1 cellular context compared by ENCODE assay signal in the genomic region with DNA sequence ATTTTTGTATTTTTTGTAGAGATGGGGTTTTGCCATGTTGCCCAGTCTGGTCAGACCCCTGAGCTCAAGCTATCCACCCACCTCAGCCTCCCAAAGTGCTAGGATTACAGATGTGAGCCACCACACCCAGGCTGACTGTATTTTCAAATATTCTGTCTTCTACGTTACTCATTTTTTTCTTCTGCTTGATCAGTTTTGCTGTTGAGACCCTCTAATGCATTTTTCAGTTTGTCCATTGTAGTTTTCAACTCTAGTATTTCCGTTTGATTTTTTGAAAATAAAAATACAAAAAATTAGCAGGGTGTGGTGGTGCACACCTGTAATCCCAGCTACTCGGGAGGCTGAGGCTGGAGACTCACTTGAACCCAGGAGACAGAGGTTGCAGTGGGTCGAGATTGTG.
TF ChIP-seq lines count a peak whose summit lies in the region.

No MANE protein-coding gene starts in this region.

TF ChIP-seq in K562, 482 proteins besides CTCF, POLR2A, EP300 and RAD21 (continued from another document):
- TF ChIP-seq, protein P1, sequence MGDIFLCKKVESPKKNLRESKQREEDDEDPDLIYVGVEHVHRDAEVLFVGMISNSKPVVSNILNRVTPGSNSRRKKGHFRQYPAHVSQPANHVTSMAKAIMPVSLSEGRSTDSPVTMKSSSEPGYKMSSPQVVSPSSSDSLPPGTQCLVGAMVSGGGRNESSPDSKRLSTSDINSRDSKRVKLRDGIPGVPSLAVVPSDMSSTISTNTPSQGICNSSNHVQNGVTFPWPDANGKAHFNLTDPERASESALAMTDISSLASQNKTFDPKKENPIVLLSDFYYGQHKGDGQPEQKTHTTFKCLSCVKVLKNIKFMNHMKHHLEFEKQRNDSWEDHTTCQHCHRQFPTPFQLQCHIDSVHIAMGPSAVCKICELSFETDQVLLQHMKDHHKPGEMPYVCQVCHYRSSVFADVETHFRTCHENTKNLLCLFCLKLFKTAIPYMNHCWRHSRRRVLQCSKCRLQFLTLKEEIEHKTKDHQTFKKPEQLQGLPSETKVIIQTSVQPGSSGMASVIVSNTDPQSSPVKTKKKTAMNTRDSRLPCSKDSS (IDR thresholded peaks at IDR 0.05; ENCODE audit: low read depth, partially characterized antibody) = peak; percentile 57
- TF ChIP-seq TRIM24 (IDR thresholded peaks at IDR 0.05) (peak in 1 of 2 experiments; percentile 39; a peak in 1 of 4 replicates), ZNF384 (IDR thresholded peaks at IDR 0.05; ENCODE audit: low read depth, low read length) (0 out of 2 replicates have a peak, but pooled peaks have one; percentile 39)
